ENCODE assay signal across 13 cellular contexts in the genomic region with DNA sequence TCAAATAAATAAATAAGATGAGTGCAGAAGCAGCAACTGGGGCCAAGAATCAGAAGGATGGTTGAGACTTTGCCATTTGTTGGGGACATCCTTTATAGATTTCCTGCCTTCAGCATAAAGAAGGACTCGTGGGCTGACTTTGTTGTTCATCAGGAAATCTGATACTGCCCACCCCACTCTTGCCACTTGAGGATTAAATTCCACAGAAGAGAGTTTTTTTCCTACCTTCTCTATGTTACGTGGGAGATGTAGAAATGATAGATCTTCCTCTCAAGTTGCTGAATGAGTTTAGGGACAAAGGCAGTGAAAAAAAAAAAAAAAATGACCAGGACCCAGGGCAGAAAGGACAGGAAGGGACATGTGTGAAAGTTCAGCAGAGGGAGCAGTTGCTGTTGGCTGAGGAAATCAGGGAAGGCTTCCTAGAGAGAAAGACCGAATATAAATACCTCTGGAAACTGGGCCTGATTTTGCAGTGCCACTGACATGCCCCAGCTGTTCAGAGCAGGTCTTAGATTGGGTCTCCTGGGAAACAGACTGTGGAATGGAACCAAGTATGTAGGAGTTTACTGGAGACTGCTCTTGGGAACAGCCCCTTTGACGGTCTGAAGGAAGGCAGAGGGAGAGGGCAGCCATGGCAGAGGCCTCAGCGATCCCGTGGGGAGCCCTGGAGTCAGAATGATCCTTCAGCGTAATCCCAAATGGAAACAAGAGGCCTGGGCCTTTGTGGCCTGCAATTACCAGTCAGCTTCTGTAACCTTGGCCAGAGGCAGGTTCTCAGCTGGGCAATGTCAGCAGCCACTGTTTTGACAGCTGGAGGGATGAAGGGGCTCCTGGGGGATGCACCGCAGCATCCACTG. TPM values are rescaled to one million over a fixed set of nuclear protein-coding genes. Genes with fewer than 3 reads are reported as not detected.
DNase-seq lines count a peak whose midpoint lies in the region; ATAC-seq and TF ChIP-seq lines count a peak whose summit lies in the region.
"Had no signal": no experiment of that assay in that cellular context is flagged by ENCODE, and none has a peak within 500 bp of the region (broad histone marks: within the 10 kb centered on the region; RNA-seq: fewer than 3 reads in every experiment).

No MANE protein-coding gene starts in this region.

- intact Hi-C loops in mucosa of descending colon (cut with DNase I, micrococcal nuclease) (no loop called here), tibial artery (cut with DNase I; ENCODE audit: low total_unique reads) (no loop called here)

- H3K36me3 ChIP-seq in adipocyte (ENCODE audit: control insufficient read depth, insufficient read depth, low read length, severe bottlenecking) (no peaks in the 10 kb centered on the region), mucosa of descending colon (ENCODE audit: low read depth) (no peaks in the 10 kb centered on the region), tibial artery (no peaks in the 10 kb centered on the region)

- H3K4me3 ChIP-seq in adipocyte (ENCODE audit: low read length): peak overlapping the region; percentile 6
- no peak overlapping the region for H3K4me3 ChIP-seq in mucosa of descending colon
- no peak overlapping the region for H3K4me3 ChIP-seq in tibial artery

- H3K27me3 ChIP-seq in adipocyte (replicated peaks; ENCODE audit: control insufficient read depth, insufficient read depth, low read length): no peaks in the 10 kb centered on the region
- no peaks in the 10 kb centered on the region for H3K27me3 ChIP-seq in tibial artery

- H3K27ac ChIP-seq in tibial artery: peak overlapping the region; percentile 11 to 27

- peak; percentile 60 for ATAC-seq in mucosa of descending colon

- peak overlapping the region; percentile 2 for H3K9ac ChIP-seq in adipocyte (ENCODE audit: low read length)

- H3K9me3 ChIP-seq in adipocyte (ENCODE audit: control insufficient read depth, low read length) (no peaks in the 10 kb centered on the region), mucosa of descending colon (no peaks in the 10 kb centered on the region), tibial artery (no peaks in the 10 kb centered on the region)

- TF ChIP-seq CTCF in mucosa of descending colon (IDR thresholded peaks at IDR 0.05) (no peak), tibial artery (IDR thresholded peaks at IDR 0.05) (no peak)

- peak; percentile 30 for DNase-seq in adipocyte (ENCODE audit: low read depth)
- peak; percentile 10 for DNase-seq in fibroblast of peridontal ligament (ENCODE audit: extremely low read depth)
- DNase-seq in mucosa of descending colon: peak in 2 of 3 donors; percentile 39 to 51
- no peak for DNase-seq in tibial artery
- no peak for DNase-seq in HK-2 (ENCODE audit: unreplicated experiment)
- DNase-seq in central memory CD4-positive, alpha-beta T cell: no peak
- DNase-seq in SW 1271 (lab: John Stamatoyannopoulos, UW): no peak
- DNase-seq in Ammon's horn (ENCODE audit: low spot score): no peak
- DNase-seq: activated CD8-positive, alpha-beta memory T cell treated with anti-CD3 and anti-CD28 coated beads for 24 hours; activated naive CD8-positive, alpha-beta T cell treated with anti-CD3 and anti-CD28 coated beads, Interleukin-2, amount 10 ng/mL, durations not matched to agents 7 days and 5 days; Karpas-422; NCI-H2171 treated with DMSO at 0.1 percent for 48 hours had no signal

- H3K4me1 ChIP-seq in adipocyte (ENCODE audit: control insufficient read depth, insufficient read depth, low read length) (peaks cover 35% of the 10 kb centered on the region), mucosa of descending colon (ENCODE audit: low read depth) (no peaks in the 10 kb centered on the region), tibial artery (peaks cover 0 to 29% (median 14%) of the 10 kb centered on the region in 4 donors)

RNA-seq across cellular contexts. Expression of gene C3orf20, which starts 50.9 kb away (rescaled TPM):
- total RNA-seq in mucosa of descending colon: not detected
- total RNA-seq: pulmonary artery endothelial cell had no signal

Comparison
In these comparisons a context has a peak if more than half of its experiments do, and no peak if none do; other contexts are left out.
1. DNase-seq: peak in adipocyte (single experiment), fibroblast of peridontal ligament (single experiment) and mucosa of descending colon (2 of 3); none in tibial artery (0 of 2), HK-2 (single experiment), central memory CD4-positive, alpha-beta T cell (single experiment), SW 1271 (0 of 2) and Ammon's horn (single experiment).